ENCODE assay signal across 27 cellular contexts in the genomic region with DNA sequence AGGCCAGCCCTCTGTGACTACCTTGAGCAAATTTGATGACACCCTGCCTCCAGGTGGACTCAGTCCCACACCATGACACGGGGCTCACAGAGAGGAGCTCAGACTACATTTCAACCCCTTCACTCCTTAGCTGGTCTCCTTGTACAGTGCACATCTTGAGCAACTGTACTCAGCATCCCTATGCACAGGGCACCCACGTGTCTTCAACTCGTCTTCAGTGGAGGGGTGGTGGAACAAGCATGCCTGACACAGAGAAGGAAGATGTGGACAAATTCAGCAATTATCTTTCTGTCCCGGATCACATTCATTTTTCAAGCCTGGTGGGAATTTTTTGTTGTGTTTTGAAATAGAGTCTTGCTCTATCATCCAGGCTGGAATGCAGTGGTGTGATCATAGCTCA.
"Had no signal": no experiment of that assay in that cellular context is flagged by ENCODE, and none has a peak within 500 bp of the region (broad histone marks: within the 10 kb centered on the region; RNA-seq: fewer than 3 reads in every experiment).

No MANE protein-coding gene starts in this region.

- H3K4me1 ChIP-seq: gastrocnemius medialis, left lung had no signal

- H3K4me3 Mint-ChIP-seq: effector memory CD8-positive, alpha-beta T cell; endodermal cell; mesothelial cell of epicardium had no signal

- H3K4me3 ChIP-seq: coronary artery, esophagus squamous epithelium, gastrocnemius medialis, heart right ventricle, left lung, lower lobe of right lung, mucosa of descending colon had no signal

- H3K36me3 ChIP-seq: esophagus squamous epithelium, gastrocnemius medialis, heart right ventricle, left lung, lower lobe of right lung had no signal

- DNase-seq: cerebellar nuclear complex; dermis blood vessel endothelial cell; effector CD8-positive, alpha-beta T cell; effector memory CD8-positive, alpha-beta T cell; endodermal cell; erythroblast; esophagus squamous epithelium; foreskin melanocyte; gastrocnemius medialis; glutamatergic neuron; head of caudate nucleus; heart right ventricle; hippocampal formation; left cardiac atrium; left lung; left ventricle myocardium superior; lower lobe of right lung; mesenchymal stem cell; mucosa of descending colon had no signal

- H3K27me3 ChIP-seq: esophagus squamous epithelium, gastrocnemius medialis, left lung had no signal

- FAIRE-seq: colon, endometrium, islet of Langerhans, keratinocyte had no signal

- H3K27ac ChIP-seq: coronary artery, epithelial cell of prostate, esophagus squamous epithelium, gastrocnemius medialis, heart right ventricle, left lung, lower lobe of right lung had no signal

- H3K4me1 Mint-ChIP-seq: endodermal cell had no signal

- H3K27ac Mint-ChIP-seq: effector memory CD8-positive, alpha-beta T cell; endodermal cell; mesothelial cell of epicardium had no signal

- H3K9me3 ChIP-seq: gastrocnemius medialis had no signal

- ATAC-seq: effector memory CD8-positive, alpha-beta T cell; esophagus mucosa; gastrocnemius medialis; heart right ventricle; left cardiac atrium; left lung; left ventricle myocardium superior; lower lobe of right lung; mucosa of descending colon had no signal
